Comparison of ENCODE assay signal across 17 cellular contexts in the genomic region with DNA sequence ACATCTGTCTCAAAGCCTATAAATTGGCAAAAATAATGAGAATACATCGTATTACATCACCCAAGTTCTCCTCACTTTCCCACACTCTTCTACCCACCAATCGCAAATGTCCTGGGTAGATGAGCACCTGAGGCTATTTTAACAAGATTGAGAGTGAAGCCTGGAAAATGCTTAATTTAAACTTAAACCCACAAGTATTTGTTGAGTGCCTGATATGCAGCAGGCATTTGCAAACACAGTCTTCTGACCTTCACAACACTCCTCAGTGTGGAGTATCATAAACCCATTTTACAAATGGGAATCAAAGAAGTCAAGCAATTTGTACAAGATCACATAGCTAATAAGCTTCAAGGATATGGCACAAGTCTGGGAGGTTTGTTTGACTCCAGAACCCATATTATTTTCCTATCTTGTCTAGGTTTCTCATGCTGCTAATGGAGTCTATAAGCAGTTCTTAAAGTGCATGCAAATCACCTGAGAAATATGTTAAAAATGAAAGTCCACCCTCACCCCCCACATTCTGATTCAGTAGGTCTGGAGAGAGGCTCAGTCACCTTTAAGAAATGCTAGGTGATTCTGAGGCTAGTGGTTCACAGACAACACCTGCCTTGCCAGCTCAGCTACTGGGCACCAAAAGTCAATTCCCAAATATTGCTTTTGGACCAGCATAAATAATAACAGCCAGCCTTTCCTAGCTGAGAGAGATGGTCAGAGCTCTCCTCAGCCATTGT. TPM values are rescaled to one million over a fixed set of nuclear protein-coding genes. Genes with fewer than 3 reads are reported as not detected.
A peak's percentile ranks its signal among the peaks of the same experiment; 100 is the strongest.
DNase-seq lines count a peak whose midpoint lies in the region; ATAC-seq and TF ChIP-seq lines count a peak whose summit lies in the region.
"Had no signal": no experiment of that assay in that cellular context is flagged by ENCODE, and none has a peak within 500 bp of the region (broad histone marks: within the 10 kb centered on the region; RNA-seq: fewer than 3 reads in every experiment).

No MANE protein-coding gene starts in this region.

- no peak overlapping the region for H3K4me3 Mint-ChIP-seq in dendritic cell treated with granulocyte-macrophage colony-stimulating factor and Interleukin-4, amounts not matched to agents 40 ng/mL and 50 ng/mL, for 4 days
- H3K4me3 Mint-ChIP-seq: CD4-positive, alpha-beta T cell had no signal

- H3K4me1 ChIP-seq in lower lobe of right lung (peaks cover 43% of the 10 kb centered on the region), upper lobe of left lung (peaks cover 11 to 23% (median 15%) of the 10 kb centered on the region in 4 donors), spleen (peaks cover 0 to 25% (median 5%) of the 10 kb centered on the region in 6 donors)
- H3K4me1 ChIP-seq: BLaER1 had no signal

- no peaks in the 10 kb centered on the region for H3K36me3 Mint-ChIP-seq in dendritic cell treated with granulocyte-macrophage colony-stimulating factor and Interleukin-4, amounts not matched to agents 40 ng/mL and 50 ng/mL, for 4 days (ENCODE audit: low read depth)

- peak; percentile 41 to 57 for ATAC-seq in lower lobe of right lung
- peak in 1 of 2 donors; percentile 11 for ATAC-seq in upper lobe of left lung (ENCODE audit: low FRiP score in 2 of 2)
- ATAC-seq in HG02759 (IDR thresholded peaks at IDR 0.05; ENCODE audit: unreplicated experiment): no peak
- ATAC-seq in HG02763 (IDR thresholded peaks at IDR 0.05; ENCODE audit: unreplicated experiment): no peak
- ATAC-seq: HCT116, K562 had no signal

- DNase-seq in EH (ENCODE audit: low read depth): peak; percentile 41
- DNase-seq in lower lobe of right lung: no peak
- DNase-seq in upper lobe of left lung: no peak
- no peak for DNase-seq in brain microvascular endothelial cell
- DNase-seq in spleen: no peak
- DNase-seq: Calu3; CD4-positive, alpha-beta T cell; DMS79; EL had no signal

- TF ChIP-seq EP300 in upper lobe of left lung (IDR thresholded peaks at IDR 0.05): no peak

- H3K27ac ChIP-seq in lower lobe of right lung (no peak overlapping the region), upper lobe of left lung (peak overlapping the region in 3 of 4 donors; percentile 4 to 50 (median 9)), brain microvascular endothelial cell (no peak overlapping the region), spleen (no peak overlapping the region)
- H3K27ac ChIP-seq: BLaER1 had no signal

- in situ Hi-C loops in brain microvascular endothelial cell (cut with HindIII; ENCODE audit: low pct_ligation_motif_present, low sequenced_read_pairs): no loop called here

- H3K27me3 Mint-ChIP-seq in dendritic cell treated with granulocyte-macrophage colony-stimulating factor and Interleukin-4, amounts not matched to agents 40 ng/mL and 50 ng/mL, for 4 days: peaks cover 39% of the 10 kb centered on the region

- H3K9me3 ChIP-seq in lower lobe of right lung (no peaks in the 10 kb centered on the region), upper lobe of left lung (no peaks in the 10 kb centered on the region), spleen (peaks cover 0 to 5% (median 0%) of the 10 kb centered on the region in 8 donors)

- H3K27me3 ChIP-seq in lower lobe of right lung (ENCODE audit: low read depth) (no peaks in the 10 kb centered on the region), upper lobe of left lung (no peaks in the 10 kb centered on the region), brain microvascular endothelial cell (replicated peaks) (no peaks in the 10 kb centered on the region), spleen (replicated peaks in 1 of 7) (peaks cover 0 to 22% (median 0%) of the 10 kb centered on the region in 7 donors)
- H3K27me3 ChIP-seq: BLaER1 had no signal

- no peak for TF ChIP-seq POLR2A in upper lobe of left lung (IDR thresholded peaks at IDR 0.05)
- TF ChIP-seq POLR2A in spleen (IDR thresholded peaks at IDR 0.05): no peak

- H3K36me3 ChIP-seq in lower lobe of right lung (no peaks in the 10 kb centered on the region), upper lobe of left lung (no peaks in the 10 kb centered on the region), brain microvascular endothelial cell (replicated peaks) (no peaks in the 10 kb centered on the region), spleen (no peaks in the 10 kb centered on the region)
- H3K36me3 ChIP-seq: BLaER1 had no signal

- intact Hi-C loops in dendritic cell treated with granulocyte-macrophage colony-stimulating factor and Interleukin-4, amounts not matched to agents 40 ng/mL and 50 ng/mL, for 4 days (cut with micrococcal nuclease): no loop called here
- intact Hi-C loops in lower lobe of right lung (cut with DNase I) (no loop called here), spleen (cut with DNase I; ENCODE audit: low total_unique reads) (no loop called here)

- TF ChIP-seq CTCF in lower lobe of right lung (IDR thresholded peaks at IDR 0.05): no peak
- no peak for TF ChIP-seq CTCF in upper lobe of left lung (IDR thresholded peaks at IDR 0.05)
- TF ChIP-seq CTCF in brain microvascular endothelial cell (IDR thresholded peaks at IDR 0.05; ENCODE audit: low read depth, low read length, missing control alignments): no peak
- no peak for TF ChIP-seq CTCF in spleen (IDR thresholded peaks at IDR 0.05 in 8 of 11, conservative IDR thresholded peaks at IDR 0.05 in 3 of 11)

- peaks cover 57% of the 10 kb centered on the region for H3K4me1 Mint-ChIP-seq in dendritic cell treated with granulocyte-macrophage colony-stimulating factor and Interleukin-4, amounts not matched to agents 40 ng/mL and 50 ng/mL, for 4 days (ENCODE audit: low read depth)

- no peaks in the 10 kb centered on the region for H3K9me3 Mint-ChIP-seq in dendritic cell treated with granulocyte-macrophage colony-stimulating factor and Interleukin-4, amounts not matched to agents 40 ng/mL and 50 ng/mL, for 4 days
- H3K9me3 Mint-ChIP-seq: CD4-positive, alpha-beta T cell had no signal

- H3K4me3 ChIP-seq in lower lobe of right lung: no peak overlapping the region
- H3K4me3 ChIP-seq in upper lobe of left lung: no peak overlapping the region
- H3K4me3 ChIP-seq in brain microvascular endothelial cell (ENCODE audit: low read depth, low read length): no peak overlapping the region
- H3K4me3 ChIP-seq in spleen: no peak overlapping the region
- H3K4me3 ChIP-seq: BLaER1, K562 had no signal

- H3K27ac Mint-ChIP-seq in dendritic cell treated with granulocyte-macrophage colony-stimulating factor and Interleukin-4, amounts not matched to agents 40 ng/mL and 50 ng/mL, for 4 days: peak overlapping the region; percentile 63
- H3K27ac Mint-ChIP-seq: CD4-positive, alpha-beta T cell had no signal

- WGBS in upper lobe of left lung, 2 donors: 75 to 83% methylated on average over 2 of the region's 2 CpGs
- 94 to 97% (median 95%) methylated on average over 2 of the region's 2 CpGs for WGBS in spleen, 5 donors

RNA-seq across cellular contexts. Expression of a gene that starts 34.9 kb away (rescaled TPM):
- total RNA-seq in lower lobe of right lung: 34.1 TPM
- 10 to 100 TPM; 11.5 to 100.0 (median 15.6) TPM for total RNA-seq in upper lobe of left lung
- total RNA-seq in spleen: 10 to 100 TPM in 3 of 7 donors, 1 to 10 TPM in 4; 4.6 to 70.7 (median 6.1) TPM
- polyA plus RNA-seq in spleen: 10 to 100 TPM; 10.8 to 36.5 (median 21.6) TPM
- total RNA-seq: CD4-positive, alpha-beta T cell had no signal

RNA-seq across cellular contexts. Expression of a gene that starts 49.8 kb away (rescaled TPM):
- total RNA-seq in lower lobe of right lung: not detected
- under 1 TPM in 1 of 6 donors, not detected in 5; 0.34 TPM for total RNA-seq in upper lobe of left lung
- total RNA-seq in spleen: not detected
- polyA plus RNA-seq in spleen: not detected
- total RNA-seq: A673; Calu3; CD4-positive, alpha-beta T cell; H4; K562 had no signal
- polyA plus RNA-seq: K562 had no signal

Comparison
In these comparisons a context has a peak if more than half of its experiments do, and no peak if none do; other contexts are left out.
1. ATAC-seq: peak in lower lobe of right lung (2 of 2); none in HG02759 (single experiment) and HG02763 (single experiment).
2. H3K27ac ChIP-seq: peak in upper lobe of left lung (3 of 4); none in lower lobe of right lung (single experiment), brain microvascular endothelial cell (single experiment) and spleen (0 of 8).